20 cellular contexts compared by ENCODE assay signal in the genomic region with DNA sequence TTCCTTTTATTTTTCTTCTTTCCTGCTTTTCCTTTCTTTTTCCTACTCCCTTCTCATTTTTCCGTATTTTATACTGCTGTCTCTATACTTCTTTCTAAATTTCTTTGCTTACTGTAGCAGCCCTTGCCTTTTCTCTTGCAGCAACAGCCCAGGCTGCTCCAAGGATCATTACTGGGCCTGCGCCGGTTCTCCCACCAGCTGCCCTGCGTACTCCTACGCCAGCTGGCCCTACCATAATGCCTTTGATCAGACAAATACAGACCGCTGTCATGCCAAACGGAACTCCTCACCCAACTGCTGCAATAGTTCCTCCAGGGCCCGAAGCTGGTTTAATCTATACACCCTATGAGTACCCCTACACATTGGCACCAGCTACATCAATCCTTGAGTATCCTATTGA.
A peak's percentile ranks its signal among the peaks of the same experiment; 100 is the strongest.
DNase-seq lines count a peak whose midpoint lies in the region; ATAC-seq and TF ChIP-seq lines count a peak whose summit lies in the region.
"Had no signal": no experiment of that assay in that cellular context is flagged by ENCODE, and none has a peak within 500 bp of the region (broad histone marks: within the 10 kb centered on the region; RNA-seq: fewer than 3 reads in every experiment).

No MANE protein-coding gene starts in this region.

- peaks cover 84% of the 10 kb centered on the region for H3K36me3 Mint-ChIP-seq in brain
- peaks cover 37% of the 10 kb centered on the region for H3K36me3 Mint-ChIP-seq in mesothelial cell of epicardium

- H3K36me3 ChIP-seq in left ventricle myocardium inferior (peaks cover 67% of the 10 kb centered on the region), upper lobe of right lung (peaks cover 66% of the 10 kb centered on the region)

- ATAC-seq in upper lobe of right lung = peak; percentile 40

- H3K27ac ChIP-seq in left ventricle myocardium inferior (replicated peaks) (peak overlapping the region; percentile 47), upper lobe of right lung (no peak overlapping the region)
- H3K27ac ChIP-seq: HL-60 had no signal

- H3K4me3 ChIP-seq in left ventricle myocardium inferior = no peak overlapping the region
- H3K4me3 ChIP-seq in upper lobe of right lung = no peak overlapping the region

- H3K9me3 Mint-ChIP-seq in brain (peaks cover 0 to 5% (median 0%) of the 10 kb centered on the region in 5 experiments), mesothelial cell of epicardium (no peaks in the 10 kb centered on the region)
- H3K9me3 Mint-ChIP-seq: CD8-positive, alpha-beta memory T cell had no signal

- H3K27ac Mint-ChIP-seq in brain (peak overlapping the region; percentile 13 to 93 (median 80)), mesothelial cell of epicardium (no peak overlapping the region)

- DNase-seq in left ventricle myocardium inferior (no peak), cardiac septum (ENCODE audit: low spot score) (no peak), midbrain (lab: John Stamatoyannopoulos, UW) (peak; percentile 29), upper lobe of right lung (no peak), mesothelial cell of epicardium (ENCODE audit: low spot score in 2 of 2, unreplicated experiment in 2 of 2) (no peak), T-helper 1 cell (no peak)
- DNase-seq in activated T-cell treated with anti-CD3 and anti-CD28 coated beads, Interleukin-2, amount 50 U/mL, for 1 hour = no peak
- DNase-seq: CD8-positive, alpha-beta memory T cell; DMS79; H7; IMR-90; Karpas-422; MM.1S; NCI-H1092; NCI-H2081; NCI-H2171 treated with DMSO at 0.1 percent for 48 hours; NCI-H774; SIG-M5 had no signal

- H3K4me1 Mint-ChIP-seq in brain = peaks cover 73% of the 10 kb centered on the region
- H3K4me1 Mint-ChIP-seq in mesothelial cell of epicardium = no peaks in the 10 kb centered on the region

- H3K27me3 ChIP-seq in left ventricle myocardium inferior (ENCODE audit: low read depth) (no peaks in the 10 kb centered on the region), upper lobe of right lung (no peaks in the 10 kb centered on the region)

- H3K4me1 ChIP-seq in left ventricle myocardium inferior (peaks cover 76% of the 10 kb centered on the region), upper lobe of right lung (no peaks in the 10 kb centered on the region)

- H3K9me3 ChIP-seq in left ventricle myocardium inferior (replicated peaks) (no peaks in the 10 kb centered on the region), upper lobe of right lung (no peaks in the 10 kb centered on the region)

- H3K4me3 Mint-ChIP-seq in brain (peak overlapping the region in 3 of 5 experiments; percentile 2 to 36 (median 28)), mesothelial cell of epicardium (no peak overlapping the region)
- H3K4me3 Mint-ChIP-seq: CD8-positive, alpha-beta memory T cell had no signal

- TF ChIP-seq CTCF in left ventricle myocardium inferior (IDR thresholded peaks at IDR 0.05; ENCODE audit: borderline replicate concordance) = no peak
- TF ChIP-seq CTCF in brain (conservative IDR thresholded peaks at IDR 0.05) = no peak
- TF ChIP-seq CTCF in upper lobe of right lung (IDR thresholded peaks at IDR 0.05) = no peak
- no peak for TF ChIP-seq CTCF in mesothelial cell of epicardium (IDR thresholded peaks at IDR 0.05; ENCODE audit: unreplicated experiment)

- intact Hi-C loops in left ventricle myocardium inferior (cut with micrococcal nuclease) (loop anchor here (10.0 kb wide), 1 partner anchor 541 kb away; no protein-coding TSS in a partner anchor), cardiac septum (cut with DNase I) (no loop called here), upper lobe of right lung (cut with DNase I) (no loop called here)

- H3K27me3 Mint-ChIP-seq in brain (no peaks in the 10 kb centered on the region), mesothelial cell of epicardium (ENCODE audit: low read depth) (no peaks in the 10 kb centered on the region)
- H3K27me3 Mint-ChIP-seq: CD8-positive, alpha-beta memory T cell had no signal
